In genomic region chr1:1077396-1077795, GRCh38 we compare ENCODE assay signal across 1 cellular context.
A peak's percentile ranks its signal among the peaks of the same experiment; 100 is the strongest.
TF ChIP-seq lines count a peak whose summit lies in the region.

No MANE protein-coding gene starts in this region.

TF ChIP-seq in K562, 482 proteins besides CTCF, POLR2A, EP300 and RAD21:
- peak; percentile 17; the same call in 1 of the 2 replicates for TF ChIP-seq POLR2G (IDR thresholded peaks at IDR 0.05; ENCODE audit: low read depth, low read length)
